ENCODE assay signal across 1 cellular context in genomic region chr15:40959331-40960141, GRCh38.
TF ChIP-seq lines count a peak whose summit lies in the region.

No MANE protein-coding gene starts in this region.

TF ChIP-seq in GM12878, 131 proteins besides CTCF, POLR2A, EP300 and RAD21:
- TF ChIP-seq RB1 (IDR thresholded peaks at IDR 0.05; ENCODE audit: borderline replicate concordance) (no peak), ZZZ3 (IDR thresholded peaks at IDR 0.05; ENCODE audit: control insufficient read depth, insufficient read length, low read depth) (no peak), SMARCA5 (IDR thresholded peaks at IDR 0.05) (no peak), ZNF217 (IDR thresholded peaks at IDR 0.05) (no peak), HDGF (IDR thresholded peaks at IDR 0.05) (no peak), TAF1 (IDR thresholded peaks at IDR 0.05; ENCODE audit: borderline replicate concordance, low read depth, low read length) (no peak), CHD2 (IDR thresholded peaks at IDR 0.05; ENCODE audit: borderline replicate concordance, low read depth, low read length) (no peak), SUZ12 (IDR thresholded peaks at IDR 0.05; ENCODE audit: unreplicated experiment) (no peak), IKZF2 (IDR thresholded peaks at IDR 0.05) (no peak)
- TF ChIP-seq, protein P1, sequence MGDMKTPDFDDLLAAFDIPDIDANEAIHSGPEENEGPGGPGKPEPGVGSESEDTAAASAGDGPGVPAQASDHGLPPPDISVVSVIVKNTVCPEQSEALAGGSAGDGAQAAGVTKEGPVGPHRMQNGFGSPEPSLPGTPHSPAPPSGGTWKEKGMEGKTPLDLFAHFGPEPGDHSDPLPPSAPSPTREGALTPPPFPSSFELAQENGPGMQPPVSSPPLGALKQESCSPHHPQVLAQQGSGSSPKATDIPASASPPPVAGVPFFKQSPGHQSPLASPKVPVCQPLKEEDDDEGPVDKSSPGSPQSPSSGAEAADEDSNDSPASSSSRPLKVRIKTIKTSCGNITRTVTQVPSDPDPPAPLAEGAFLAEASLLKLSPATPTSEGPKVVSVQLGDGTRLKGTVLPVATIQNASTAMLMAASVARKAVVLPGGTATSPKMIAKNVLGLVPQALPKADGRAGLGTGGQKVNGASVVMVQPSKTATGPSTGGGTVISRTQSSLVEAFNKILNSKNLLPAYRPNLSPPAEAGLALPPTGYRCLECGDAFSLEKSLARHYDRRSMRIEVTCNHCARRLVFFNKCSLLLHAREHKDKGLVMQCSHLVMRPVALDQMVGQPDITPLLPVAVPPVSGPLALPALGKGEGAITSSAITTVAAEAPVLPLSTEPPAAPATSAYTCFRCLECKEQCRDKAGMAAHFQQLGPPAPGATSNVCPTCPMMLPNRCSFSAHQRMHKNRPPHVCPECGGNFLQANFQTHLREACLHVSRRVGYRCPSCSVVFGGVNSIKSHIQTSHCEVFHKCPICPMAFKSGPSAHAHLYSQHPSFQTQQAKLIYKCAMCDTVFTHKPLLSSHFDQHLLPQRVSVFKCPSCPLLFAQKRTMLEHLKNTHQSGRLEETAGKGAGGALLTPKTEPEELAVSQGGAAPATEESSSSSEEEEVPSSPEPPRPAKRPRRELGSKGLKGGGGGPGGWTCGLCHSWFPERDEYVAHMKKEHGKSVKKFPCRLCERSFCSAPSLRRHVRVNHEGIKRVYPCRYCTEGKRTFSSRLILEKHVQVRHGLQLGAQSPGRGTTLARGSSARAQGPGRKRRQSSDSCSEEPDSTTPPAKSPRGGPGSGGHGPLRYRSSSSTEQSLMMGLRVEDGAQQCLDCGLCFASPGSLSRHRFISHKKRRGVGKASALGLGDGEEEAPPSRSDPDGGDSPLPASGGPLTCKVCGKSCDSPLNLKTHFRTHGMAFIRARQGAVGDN (IDR thresholded peaks at IDR 0.05) = no peak
- TF ChIP-seq, protein P2, sequence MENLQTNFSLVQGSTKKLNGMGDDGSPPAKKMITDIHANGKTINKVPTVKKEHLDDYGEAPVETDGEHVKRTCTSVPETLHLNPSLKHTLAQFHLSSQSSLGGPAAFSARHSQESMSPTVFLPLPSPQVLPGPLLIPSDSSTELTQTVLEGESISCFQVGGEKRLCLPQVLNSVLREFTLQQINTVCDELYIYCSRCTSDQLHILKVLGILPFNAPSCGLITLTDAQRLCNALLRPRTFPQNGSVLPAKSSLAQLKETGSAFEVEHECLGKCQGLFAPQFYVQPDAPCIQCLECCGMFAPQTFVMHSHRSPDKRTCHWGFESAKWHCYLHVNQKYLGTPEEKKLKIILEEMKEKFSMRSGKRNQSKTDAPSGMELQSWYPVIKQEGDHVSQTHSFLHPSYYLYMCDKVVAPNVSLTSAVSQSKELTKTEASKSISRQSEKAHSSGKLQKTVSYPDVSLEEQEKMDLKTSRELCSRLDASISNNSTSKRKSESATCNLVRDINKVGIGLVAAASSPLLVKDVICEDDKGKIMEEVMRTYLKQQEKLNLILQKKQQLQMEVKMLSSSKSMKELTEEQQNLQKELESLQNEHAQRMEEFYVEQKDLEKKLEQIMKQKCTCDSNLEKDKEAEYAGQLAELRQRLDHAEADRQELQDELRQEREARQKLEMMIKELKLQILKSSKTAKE (IDR thresholded peaks at IDR 0.05; ENCODE audit: low read depth, poor library complexity, severe bottlenecking) = no peak
